ENCODE assay signal across 29 cellular contexts in genomic region chr3:189727191-189727590, GRCh38.
"Had no signal": no experiment of that assay in that cellular context is flagged by ENCODE, and none has a peak within 500 bp of the region (broad histone marks: within the 10 kb centered on the region; RNA-seq: fewer than 3 reads in every experiment).

No MANE protein-coding gene starts in this region.

- H3K9me3 ChIP-seq: ascending aorta, breast epithelium, colonic mucosa, esophagus squamous epithelium, gastroesophageal sphincter, heart right ventricle had no signal

- H3K4me3 ChIP-seq: ascending aorta, breast epithelium, cardiac muscle cell, colonic mucosa, esophagus squamous epithelium, gastroesophageal sphincter, heart right ventricle, hepatocyte had no signal

- H3K4me1 ChIP-seq: ascending aorta, breast epithelium, colonic mucosa, esophagus squamous epithelium, gastroesophageal sphincter had no signal

- H3K4me2 ChIP-seq: hepatocyte had no signal

- DNase-seq: activated CD4-positive, alpha-beta memory T cell treated with anti-CD3 and anti-CD28 coated beads, Interleukin-2, amount 10 ng/mL, durations not matched to agents 7 days and 5 days; activated CD4-positive, alpha-beta T cell treated with anti-CD3 and anti-CD28 coated beads for 1 hour; activated CD4-positive, alpha-beta T cell treated with anti-CD3 and anti-CD28 coated beads for 4 hours; activated CD4-positive, alpha-beta T cell treated with anti-CD3 and anti-CD28 coated beads, Interleukin-2, amount 10 ng/mL, durations not matched to agents 7 days and 5 days; activated CD4-positive, alpha-beta T cell treated with anti-CD3 and anti-CD28 coated beads, Interleukin-2, amount 50 U/mL, for 4 hours; activated CD8-positive, alpha-beta memory T cell treated with anti-CD3 and anti-CD28 coated beads, Interleukin-2, amount 50 U/mL, for 48 hours; activated gamma-delta T cell; activated naive CD4-positive, alpha-beta T cell; activated naive CD4-positive, alpha-beta T cell treated with anti-CD3 and anti-CD28 coated beads, Interleukin-2, amount 10 ng/mL, durations not matched to agents 7 days and 5 days; activated naive CD8-positive, alpha-beta T cell treated with anti-CD3 and anti-CD28 coated beads, Interleukin-2, amount 10 ng/mL, durations not matched to agents 7 days and 5 days; activated T-cell treated with anti-CD3 and anti-CD28 coated beads for 4 hours; activated T-cell treated with anti-CD3 and anti-CD28 coated beads, Interleukin-2, amount 50 U/mL, for 24 hours; activated T-cell treated with anti-CD3 and anti-CD28 coated beads, Interleukin-2, amount 50 U/mL, for 72 hours; central memory CD4-positive, alpha-beta T cell; cerebellar nuclear complex; colonic mucosa; effector CD8-positive, alpha-beta T cell; esophagus squamous epithelium; foreskin melanocyte; heart right ventricle; T-helper 2 cell had no signal

- H3K79me2 ChIP-seq: hepatocyte had no signal

- H3K27ac ChIP-seq: ascending aorta, breast epithelium, cardiac muscle cell, colonic mucosa, esophagus squamous epithelium, gastroesophageal sphincter, heart right ventricle, hepatocyte, VCaP had no signal

- FAIRE-seq: endometrium, endothelial cell of umbilical vein had no signal

- H3K27me3 ChIP-seq: ascending aorta, breast epithelium, cardiac muscle cell, colonic mucosa, esophagus squamous epithelium, gastroesophageal sphincter, heart right ventricle, hepatocyte had no signal

- H3K36me3 ChIP-seq: ascending aorta, breast epithelium, cardiac muscle cell, colonic mucosa, esophagus squamous epithelium, gastroesophageal sphincter, heart right ventricle had no signal

- H2AFZ ChIP-seq: hepatocyte had no signal
